Comparison of ENCODE assay signal across 1 cellular context in the genomic region with DNA sequence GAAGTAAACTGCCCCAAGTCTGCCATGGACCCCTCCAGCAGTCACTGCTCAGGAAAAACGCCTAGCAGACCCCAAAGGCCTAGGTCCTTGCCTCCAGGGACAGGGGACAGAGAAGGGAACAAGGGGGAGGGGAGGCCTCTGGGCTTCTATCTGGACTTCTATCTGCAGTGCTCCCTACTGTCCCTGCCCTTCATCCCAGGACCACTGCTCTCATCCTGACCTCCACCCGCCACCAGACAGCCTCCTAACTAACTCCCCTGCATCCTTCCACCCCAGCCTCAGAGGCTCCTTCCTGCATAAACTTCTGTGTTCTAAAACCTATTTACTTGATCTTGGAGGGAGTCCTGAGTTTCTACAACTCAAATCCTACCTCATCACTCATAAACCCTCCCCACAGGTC.
TF ChIP-seq lines count a peak whose summit lies in the region.

No MANE protein-coding gene starts in this region.

TF ChIP-seq in HCT116, 20 proteins besides CTCF, POLR2A, EP300 and RAD21:
- no peak for TF ChIP-seq ELF1 (IDR thresholded peaks at IDR 0.05; ENCODE audit: borderline replicate concordance, low read depth)
- TF ChIP-seq CBX3 (IDR thresholded peaks at IDR 0.05; ENCODE audit: low read depth), result no peak
